Comparison of ENCODE assay signal across 8 cellular contexts in genomic region chr17:78214706-78215061, GRCh38. TPM values are rescaled to one million over a fixed set of nuclear protein-coding genes. Genes with fewer than 3 reads are reported as not detected.
A peak's percentile ranks its signal among the peaks of the same experiment; 100 is the strongest.
DNase-seq lines count a peak whose midpoint lies in the region; ATAC-seq and TF ChIP-seq lines count a peak whose summit lies in the region.
"Had no signal": no experiment of that assay in that cellular context is flagged by ENCODE, and none has a peak within 500 bp of the region (broad histone marks: within the 10 kb centered on the region; RNA-seq: fewer than 3 reads in every experiment).

No MANE protein-coding gene starts in this region.

- no peak overlapping the region for H2BK5ac ChIP-seq in H9 (ENCODE audit: insufficient read length, low read length)

- no peaks in the 10 kb centered on the region for H3K9me3 Mint-ChIP-seq in H9

- no peak overlapping the region for H2BK120ac ChIP-seq in H9 (ENCODE audit: low read depth, low read length, poor library complexity, severe bottlenecking)

- no CpG with 5 or more reads among the region's 5 CpGs for WGBS in H9 (ENCODE audit: extremely low coverage, insufficient read length, low lambda C conversion rate)

- peak overlapping the region; percentile 79 for H3K9ac ChIP-seq in H9 (ENCODE audit: extremely low read depth, insufficient read length, low read length)
- peak overlapping the region; percentile 73 for H3K9ac ChIP-seq in fibroblast of lung (ENCODE audit: insufficient read depth, low read length)

- H3K4me3 ChIP-seq in RWPE2 (ENCODE audit: severe bottlenecking), result peak overlapping the region; percentile 84
- H3K4me3 ChIP-seq in fibroblast of lung (replicated peaks in 1 of 4; ENCODE audit: control extremely low read depth in 1 of 4, insufficient read depth in 1 of 4, low read depth in 3 of 4, low read length in 4 of 4), result peak overlapping the region; percentile 66 to 89 (median 70)
- H3K4me3 ChIP-seq in gastrocnemius medialis, result peak overlapping the region in 3 of 4 donors; percentile 59 to 71 (median 67)

- no peaks in the 10 kb centered on the region for H3K27me3 ChIP-seq in H9 (ENCODE audit: insufficient read depth, low read length)
- no peaks in the 10 kb centered on the region for H3K27me3 ChIP-seq in RWPE2 (ENCODE audit: insufficient read depth, poor library complexity, severe bottlenecking)
- no peaks in the 10 kb centered on the region for H3K27me3 ChIP-seq in fibroblast of lung (ENCODE audit: control insufficient read depth, insufficient read depth, low read length)
- H3K27me3 ChIP-seq in gastrocnemius medialis, result no peaks in the 10 kb centered on the region

- no peak overlapping the region for H4K8ac ChIP-seq in H9 (replicated peaks; ENCODE audit: insufficient read length, low read depth, low read length)

- H3K27ac ChIP-seq in H9 (ENCODE audit: insufficient read length, low read depth, low read length), result no peak overlapping the region
- peak overlapping the region; percentile 43 for H3K27ac ChIP-seq in RWPE2 (ENCODE audit: poor library complexity, severe bottlenecking)
- H3K27ac ChIP-seq in fibroblast of lung (ENCODE audit: insufficient read depth, low read length), result peak overlapping the region; percentile 85
- H3K27ac ChIP-seq in gastrocnemius medialis, result no peak overlapping the region

- H3K27me3 Mint-ChIP-seq in H9 (ENCODE audit: low read depth), result peaks cover 13% of the 10 kb centered on the region

- H2AK5ac ChIP-seq in H9 (ENCODE audit: insufficient read length, low read length), result no peak overlapping the region

- no peak overlapping the region for H3T11ph ChIP-seq in H9 (ENCODE audit: low read length)

- H3K9me3 ChIP-seq in H9 (ENCODE audit: control insufficient read depth, low read depth, low read length), result no peaks in the 10 kb centered on the region
- H3K9me3 ChIP-seq in RWPE2 (ENCODE audit: severe bottlenecking), result no peaks in the 10 kb centered on the region
- H3K9me3 ChIP-seq in fibroblast of lung (ENCODE audit: control insufficient read depth, insufficient read depth, low read depth, low read length), result no peaks in the 10 kb centered on the region
- H3K9me3 ChIP-seq in gastrocnemius medialis, result no peaks in the 10 kb centered on the region

- TF ChIP-seq CTCF in H9 (conservative IDR thresholded peaks at IDR 0.05) (no peak), RWPE2 (IDR thresholded peaks at IDR 0.05; ENCODE audit: poor library complexity, severe bottlenecking) (no peak), fibroblast of lung (conservative IDR thresholded peaks at IDR 0.05 in 1 of 2, IDR thresholded peaks at IDR 0.05 in 1 of 2; ENCODE audit: low read depth in 1 of 2, low read length in 2 of 2) (no peak), gastrocnemius medialis (IDR thresholded peaks at IDR 0.05 in 4 of 5, conservative IDR thresholded peaks at IDR 0.05 in 1 of 5) (no peak)

- no peak overlapping the region for H2BK12ac ChIP-seq in H9 (ENCODE audit: insufficient read length, low read depth, low read length)

- H4K20me1 ChIP-seq in H9 (ENCODE audit: control insufficient read depth, insufficient read depth, insufficient read length) (peaks cover 3% of the 10 kb centered on the region), fibroblast of lung (ENCODE audit: control insufficient read depth, extremely low read depth, insufficient read depth, low read length) (no peaks in the 10 kb centered on the region)

- H3K14ac ChIP-seq in H9 (ENCODE audit: insufficient read depth, low read length), result no peak overlapping the region

- H3K23ac ChIP-seq in H9 (ENCODE audit: insufficient read length, low read depth, low read length), result no peak overlapping the region

- H3K23me2 ChIP-seq in H9 (ENCODE audit: insufficient read length, low read depth, low read length, poor library complexity, severe bottlenecking), result peaks cover 8% of the 10 kb centered on the region

- H3K18ac ChIP-seq in H9 (ENCODE audit: insufficient read length, low read depth, low read length), result peak overlapping the region; percentile 27

- peaks cover 8% of the 10 kb centered on the region for H3K79me1 ChIP-seq in H9 (ENCODE audit: insufficient read depth, low read depth, low read length, poor library complexity, severe bottlenecking)

- ATAC-seq in RWPE2 (ENCODE audit: low read depth) (no peak), gastrocnemius medialis (no peak), GM21528 (IDR thresholded peaks at IDR 0.05; ENCODE audit: low FRiP score, unreplicated experiment) (no peak)

- H2AFZ ChIP-seq in H9 (ENCODE audit: low read length), result no peak overlapping the region
- H2AFZ ChIP-seq in fibroblast of lung (ENCODE audit: low read length), result peak overlapping the region; percentile 49

- in situ Hi-C loops in gastrocnemius medialis (cut with MboI; ENCODE audit: low sequenced_read_pairs in 4 of 4), result no loop called here

- peak overlapping the region; percentile 95 to 97 for H3K4me3 Mint-ChIP-seq in H9

- H2BK15ac ChIP-seq in H9 (ENCODE audit: low read depth, low read length), result no peak overlapping the region

- H3K36me3 ChIP-seq in RWPE2 (ENCODE audit: low read depth) (peaks cover 48% of the 10 kb centered on the region), fibroblast of lung (ENCODE audit: control insufficient read depth, insufficient read depth, low read length) (peaks cover 2% of the 10 kb centered on the region), gastrocnemius medialis (no peaks in the 10 kb centered on the region)

- TF ChIP-seq POLR2A in gastrocnemius medialis (IDR thresholded peaks at IDR 0.05), result no peak

- H4K91ac ChIP-seq in H9 (ENCODE audit: insufficient read length, low read depth, low read length), result no peak overlapping the region

- H3K4me1 ChIP-seq in H9 (ENCODE audit: insufficient read depth, low read length) (no peaks in the 10 kb centered on the region), RWPE2 (ENCODE audit: insufficient read depth, poor library complexity, severe bottlenecking) (peaks cover 9% of the 10 kb centered on the region), fibroblast of lung (ENCODE audit: control insufficient read depth, extremely low read depth, insufficient read depth, low read length) (peaks cover 4% of the 10 kb centered on the region), gastrocnemius medialis (peaks cover 5% of the 10 kb centered on the region in 2 donors)

- H3K4ac ChIP-seq in H9 (ENCODE audit: low read depth, low read length), result no peak overlapping the region

- H3K27ac Mint-ChIP-seq in H9, result peak overlapping the region in 2 of 3 experiments; percentile 96 to 99; a peak in 5 of 7 replicates

- intact Hi-C loops in gastrocnemius medialis (cut with DNase I; ENCODE audit: low total_unique reads), result loop anchor here (1.0 kb wide), 1 partner anchor 40 kb away; no protein-coding TSS in a partner anchor

- H3K4me1 Mint-ChIP-seq in H9, result peaks cover 15 to 16% of the 10 kb centered on the region in 2 experiments

- peaks cover 12% of the 10 kb centered on the region; the same call in 1 of the 2 replicates for H3K79me2 ChIP-seq in H9 (ENCODE audit: insufficient read depth, low read length)
- H3K79me2 ChIP-seq in fibroblast of lung (ENCODE audit: control insufficient read depth, insufficient read depth, low read length), result peaks cover 30% of the 10 kb centered on the region

- H4K5ac ChIP-seq in H9 (ENCODE audit: insufficient read length, low read depth, low read length), result no peak overlapping the region

- DNase-seq in H9 (no peak), RWPE2 (ENCODE audit: low spot score) (no peak), fibroblast of lung (ENCODE audit: low read depth in 2 of 2) (no peak), gastrocnemius medialis (no peak), AG08395 (ENCODE audit: low spot score) (no peak), SIG-M5 (lab: John Stamatoyannopoulos, UW) (no peak)

- no peak overlapping the region for H2BK20ac ChIP-seq in H9 (ENCODE audit: low read depth, low read length, poor library complexity, severe bottlenecking)

- H3K56ac ChIP-seq in H9 (ENCODE audit: insufficient read length, low read depth, low read length), result no peak overlapping the region

- H3K36me3 Mint-ChIP-seq in H9 (ENCODE audit: insufficient read depth in 1 of 3, low read depth in 3 of 3), result peaks cover 23 to 30% (median 26%) of the 10 kb centered on the region in 3 experiments

- H3K4me2 ChIP-seq in H9 (ENCODE audit: insufficient read depth, insufficient read length, low read length), result peak overlapping the region; percentile 78
- H3K4me2 ChIP-seq in fibroblast of lung (ENCODE audit: extremely low read depth, insufficient read depth, low read length), result peak overlapping the region; percentile 95

RNA-seq across cellular contexts. Expression of gene BIRC5, which starts 0.6 kb away (rescaled TPM):
- total RNA-seq in H9 (2021), result 97.8 and 104 TPM in 2 replicates
- 3.6 and 28.6 TPM in 2 replicates for total RNA-seq in fibroblast of lung
- polyA plus RNA-seq in fibroblast of lung, result 11.1 and 55.0 TPM in 2 replicates
- polyA plus RNA-seq in fibroblast of lung (2012), result 13.3 and 58.6 TPM in 2 replicates
- 6.2 and 39.1 TPM in 2 replicates for polyA minus RNA-seq in fibroblast of lung (ENCODE audit: low replicate concordance)
- total RNA-seq in gastrocnemius medialis, result 1 to 10 TPM in 1 of 4 donors, under 1 TPM in 1, not detected in 2; 0.44 to 3.3 TPM

RNA-seq across cellular contexts. Expression of gene TMEM235, which starts 16.7 kb away (rescaled TPM):
- total RNA-seq in H9 (2021) (0.13 and 0.28 TPM in 2 replicates), fibroblast of lung (not detected in 2 replicates), gastrocnemius medialis (not detected)
- polyA plus RNA-seq in fibroblast of lung, result not detected in 2 replicates
- not detected in 2 replicates for polyA plus RNA-seq in fibroblast of lung (2012)
- not detected in 2 replicates for polyA minus RNA-seq in fibroblast of lung (ENCODE audit: low replicate concordance)
- total RNA-seq: T-helper 1 cell treated with Interleukin-12 subunit alpha and Interleukin-12 subunit beta and Interleukin-4 antibody, amounts not matched to agents 30 ng/mL and 1 ng/mL, for 36 hours had no signal

RNA-seq across cellular contexts. Expression of gene AFMID, which starts 27.5 kb away (rescaled TPM):
- 54.7 and 64.1 TPM in 2 replicates for total RNA-seq in H9 (2021)
- total RNA-seq in fibroblast of lung, result 24.1 and 29.2 TPM in 2 replicates
- 20.9 and 28.1 TPM in 2 replicates for polyA plus RNA-seq in fibroblast of lung
- polyA plus RNA-seq in fibroblast of lung (2012), result 24.8 and 38.7 TPM in 2 replicates
- 25.2 and 49.0 TPM in 2 replicates for polyA minus RNA-seq in fibroblast of lung (ENCODE audit: low replicate concordance)
- total RNA-seq in gastrocnemius medialis, result 10 to 100 TPM; 11.7 to 14.3 (median 12.1) TPM

RNA-seq across cellular contexts. Expression of gene TK1, which starts 27.8 kb away (rescaled TPM):
- 95.8 and 98.7 TPM in 2 replicates for total RNA-seq in H9 (2021)
- total RNA-seq in fibroblast of lung, result 7.7 and 69.2 TPM in 2 replicates
- 40.6 and 138 TPM in 2 replicates for polyA plus RNA-seq in fibroblast of lung
- 52.7 and 151 TPM in 2 replicates for polyA plus RNA-seq in fibroblast of lung (2012)
- 125 and 169 TPM in 2 replicates for polyA minus RNA-seq in fibroblast of lung (ENCODE audit: low replicate concordance)
- total RNA-seq in gastrocnemius medialis, result 1 to 10 TPM in 1 of 4 donors, under 1 TPM in 3; 0.22 to 2.1 (median 0.60) TPM

RNA-seq across cellular contexts. Expression of gene SYNGR2, which starts 46.3 kb away (rescaled TPM):
- total RNA-seq in H9 (2021) (41.0 and 43.9 TPM in 2 replicates), fibroblast of lung (9.5 and 15.5 TPM in 2 replicates), gastrocnemius medialis (100 to 1,000 TPM; 104 to 218 (median 163) TPM)
- 23.8 and 25.0 TPM in 2 replicates for polyA plus RNA-seq in fibroblast of lung
- 25.2 and 27.5 TPM in 2 replicates for polyA plus RNA-seq in fibroblast of lung (2012)
- 57.1 and 67.4 TPM in 2 replicates for polyA minus RNA-seq in fibroblast of lung (ENCODE audit: low replicate concordance)

Comparison
In these comparisons a context has a peak if more than half of its experiments do, and no peak if none do; other contexts are left out.
1. H3K27ac ChIP-seq: peak in RWPE2 (single experiment) and fibroblast of lung (single experiment); none in H9 (single experiment) and gastrocnemius medialis (0 of 4).
2. Peak in every context shown above with its lines, with median percentiles within 50 percentile points of each other: H3K4me3 ChIP-seq.